ENCODE assay signal across 13 cellular contexts in the genomic region with DNA sequence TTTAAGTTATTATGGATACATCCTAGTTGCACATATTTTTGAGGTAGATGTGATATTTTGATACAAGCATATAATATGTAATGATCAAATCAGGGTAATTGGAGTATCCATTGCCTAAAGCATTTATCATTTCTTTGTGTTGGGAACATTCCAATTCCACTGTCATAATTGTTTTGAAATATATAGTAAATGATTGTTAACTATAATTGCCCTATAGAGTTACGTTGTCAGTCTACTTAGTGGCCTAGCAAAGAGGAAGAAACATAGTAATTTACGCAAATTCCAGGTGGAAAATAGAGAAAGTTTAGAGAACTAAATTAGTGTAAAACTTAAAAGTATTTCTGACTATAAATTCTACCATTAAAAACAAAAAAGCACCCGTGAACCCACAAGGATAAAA. TPM values are rescaled to one million over a fixed set of nuclear protein-coding genes. Genes with fewer than 3 reads are reported as not detected.
DNase-seq lines count a peak whose midpoint lies in the region; ATAC-seq and TF ChIP-seq lines count a peak whose summit lies in the region.
"Had no signal": no experiment of that assay in that cellular context is flagged by ENCODE, and none has a peak within 500 bp of the region (broad histone marks: within the 10 kb centered on the region; RNA-seq: fewer than 3 reads in every experiment).

No MANE protein-coding gene starts in this region.

- intact Hi-C loops in CD8-positive, alpha-beta T cell (cut with DNase I, micrococcal nuclease), result loop anchor here (1.0 to 5.0 kb wide), 2 partner anchors 107 to 109 kb away; no protein-coding TSS in a partner anchor
- intact Hi-C loops in mucosa of descending colon (cut with DNase I, micrococcal nuclease), result loop anchor here in 1 of 2 donors (10.0 kb wide), 1 partner anchor 731 kb away; no protein-coding TSS in a partner anchor

- no peaks in the 10 kb centered on the region for H3K9me3 Mint-ChIP-seq in activated CD8-positive, alpha-beta memory T cell treated with anti-CD3 and anti-CD28 coated beads, Interleukin-2, amount 10 ng/mL, durations not matched to agents 7 days and 5 days (ENCODE audit: low read depth)
- no peaks in the 10 kb centered on the region for H3K9me3 Mint-ChIP-seq in CD8-positive, alpha-beta T cell

- no peaks in the 10 kb centered on the region for H3K27me3 Mint-ChIP-seq in activated CD8-positive, alpha-beta memory T cell treated with anti-CD3 and anti-CD28 coated beads, Interleukin-2, amount 10 ng/mL, durations not matched to agents 7 days and 5 days
- no peaks in the 10 kb centered on the region for H3K27me3 Mint-ChIP-seq in CD8-positive, alpha-beta T cell (ENCODE audit: low read depth)
- H3K27me3 Mint-ChIP-seq in T-helper 17 cell, result no peaks in the 10 kb centered on the region

- TF ChIP-seq CTCF in CD8-positive, alpha-beta T cell (IDR thresholded peaks at IDR 0.05), result no peak
- no peak for TF ChIP-seq CTCF in mucosa of descending colon (IDR thresholded peaks at IDR 0.05)

- no peak overlapping the region for H3K4me3 ChIP-seq in CD8-positive, alpha-beta T cell (ENCODE audit: low read depth, low read length)
- no peak overlapping the region for H3K4me3 ChIP-seq in mucosa of descending colon
- H3K4me3 ChIP-seq: BLaER1 treated with 17β-estradiol and CSF1 and Interleukin-3, amounts not matched to agents 10 nM and 100 nM; GM23248; HAP-1; SK-N-MC had no signal

- no peak overlapping the region for H3K27ac ChIP-seq in CD8-positive, alpha-beta T cell (ENCODE audit: low read depth, low read length)
- no peak overlapping the region for H3K27ac ChIP-seq in caudate nucleus (ENCODE audit: low read depth, low read length)
- H3K27ac ChIP-seq: BLaER1 treated with 17β-estradiol and CSF1 and Interleukin-3, amounts not matched to agents 10 nM and 100 nM; GM23248; SK-N-MC had no signal

- POLR2A ChIA-PET in CD8-positive, alpha-beta T cell (lab: Charles Lee), result no interaction called here

- H3K4me1 Mint-ChIP-seq in activated CD8-positive, alpha-beta memory T cell treated with anti-CD3 and anti-CD28 coated beads, Interleukin-2, amount 10 ng/mL, durations not matched to agents 7 days and 5 days, result peaks cover 21% of the 10 kb centered on the region
- H3K4me1 Mint-ChIP-seq in CD8-positive, alpha-beta T cell (ENCODE audit: low read depth), result peaks cover 36% of the 10 kb centered on the region
- peaks cover 12% of the 10 kb centered on the region for H3K4me1 Mint-ChIP-seq in T-helper 17 cell

- ATAC-seq in activated CD8-positive, alpha-beta memory T cell treated with anti-CD3 and anti-CD28 coated beads, Interleukin-2, amount 10 ng/mL, durations not matched to agents 7 days and 5 days, result no peak
- no peak for ATAC-seq in CD8-positive, alpha-beta T cell
- no peak for ATAC-seq in T-helper 17 cell
- ATAC-seq in mucosa of descending colon, result peak; percentile 64
- ATAC-seq in left lobe of liver, result no peak

- peaks cover 32% of the 10 kb centered on the region for H3K36me3 Mint-ChIP-seq in activated CD8-positive, alpha-beta memory T cell treated with anti-CD3 and anti-CD28 coated beads, Interleukin-2, amount 10 ng/mL, durations not matched to agents 7 days and 5 days
- peaks cover 74% of the 10 kb centered on the region for H3K36me3 Mint-ChIP-seq in CD8-positive, alpha-beta T cell
- H3K36me3 Mint-ChIP-seq in T-helper 17 cell (ENCODE audit: low read depth), result peaks cover 4% of the 10 kb centered on the region

- H3K27ac Mint-ChIP-seq in activated CD8-positive, alpha-beta memory T cell treated with anti-CD3 and anti-CD28 coated beads, Interleukin-2, amount 10 ng/mL, durations not matched to agents 7 days and 5 days, result peak overlapping the region; percentile 66
- H3K27ac Mint-ChIP-seq in CD8-positive, alpha-beta T cell, result peak overlapping the region; percentile 75
- H3K27ac Mint-ChIP-seq in T-helper 17 cell, result peak overlapping the region; percentile 80

- DNase-seq in activated CD8-positive, alpha-beta memory T cell treated with anti-CD3 and anti-CD28 coated beads, Interleukin-2, amount 10 ng/mL, durations not matched to agents 7 days and 5 days, result no peak
- no peak for DNase-seq in activated CD8-positive, alpha-beta memory T cell treated with anti-CD3 and anti-CD28 coated beads, Interleukin-2, amount 50 U/mL, for 48 hours
- DNase-seq in CD8-positive, alpha-beta T cell, result no peak
- DNase-seq in T-helper 17 cell (no peak), mucosa of descending colon (no peak), dermis blood vessel endothelial cell (no peak), left lobe of liver (ENCODE audit: low spot score) (no peak), caudate nucleus (lab: John Stamatoyannopoulos, UW) (no peak)

- H3K27me3 ChIP-seq in CD8-positive, alpha-beta T cell (ENCODE audit: insufficient read depth, low read length), result no peaks in the 10 kb centered on the region
- H3K27me3 ChIP-seq: BLaER1 treated with 17β-estradiol and CSF1 and Interleukin-3, amounts not matched to agents 10 nM and 100 nM had no signal

- no peaks in the 10 kb centered on the region for H3K9me3 ChIP-seq in CD8-positive, alpha-beta T cell (ENCODE audit: low read length)
- H3K9me3 ChIP-seq in T-helper 17 cell (ENCODE audit: control insufficient read depth, low read length, poor library complexity, severe bottlenecking) (no peaks in the 10 kb centered on the region), mucosa of descending colon (no peaks in the 10 kb centered on the region)
- H3K9me3 ChIP-seq: BLaER1 treated with 17β-estradiol and CSF1 and Interleukin-3, amounts not matched to agents 10 nM and 100 nM; Caco-2; HAP-1 had no signal

- H3K36me3 ChIP-seq in CD8-positive, alpha-beta T cell (ENCODE audit: insufficient read depth, low read length), result peaks cover 8% of the 10 kb centered on the region
- H3K36me3 ChIP-seq in mucosa of descending colon (ENCODE audit: low read depth), result no peaks in the 10 kb centered on the region

- H3K4me3 Mint-ChIP-seq in activated CD8-positive, alpha-beta memory T cell treated with anti-CD3 and anti-CD28 coated beads, Interleukin-2, amount 10 ng/mL, durations not matched to agents 7 days and 5 days, result no peak overlapping the region
- H3K4me3 Mint-ChIP-seq in CD8-positive, alpha-beta T cell, result no peak overlapping the region
- H3K4me3 Mint-ChIP-seq in T-helper 17 cell, result no peak overlapping the region

- no peaks in the 10 kb centered on the region for H3K4me1 ChIP-seq in CD8-positive, alpha-beta T cell (ENCODE audit: insufficient read depth, low read length)
- peaks cover 12% of the 10 kb centered on the region for H3K4me1 ChIP-seq in mucosa of descending colon (ENCODE audit: low read depth)
- H3K4me1 ChIP-seq: Caco-2, HAP-1 had no signal

- CTCF ChIA-PET in activated CD8-positive, alpha-beta memory T cell treated with anti-CD3 and anti-CD28 coated beads, Interleukin-2, amount 10 ng/mL, durations not matched to agents 7 days and 5 days (lab: Charles Lee), result interaction anchor here (0.9 to 3.5 kb wide), 7 partner anchors 9 to 425 kb away, joined by 3 to 12 read pairs (median 5); no protein-coding TSS in a partner anchor
- CTCF ChIA-PET in CD8-positive, alpha-beta T cell (lab: Charles Lee), result interaction anchor here (0.9 to 14.8 kb wide), 5 partner anchors 10 to 423 kb away, joined by 3 to 400 read pairs (median 12); partner anchors contain the start of gene NXPE3

RNA-seq across cellular contexts. Expression of gene NXPE3, which starts 24.9 kb away (rescaled TPM):
- total RNA-seq in activated CD8-positive, alpha-beta memory T cell treated with anti-CD3 and anti-CD28 coated beads, Interleukin-2, amount 10 ng/mL, durations not matched to agents 7 days and 5 days, result 10 to 100 TPM; 19.6 to 20.4 TPM
- total RNA-seq in CD8-positive, alpha-beta T cell, result 10 to 100 TPM; 39.8 to 40.3 TPM
- total RNA-seq in T-helper 17 cell (10 to 100 TPM; 30.6 to 31.7 TPM), mucosa of descending colon (10 to 100 TPM in 1 of 3 donors, 1 to 10 TPM in 2; 1.7 to 15.1 (median 3.8) TPM), dermis blood vessel endothelial cell (5.1 and 13.5 TPM in 2 replicates), left lobe of liver (1.3 TPM)

RNA-seq across cellular contexts. Expression of gene NFKBIZ, which starts 45.4 kb away (rescaled TPM):
- 10 to 100 TPM; 51.3 to 65.1 TPM for total RNA-seq in activated CD8-positive, alpha-beta memory T cell treated with anti-CD3 and anti-CD28 coated beads, Interleukin-2, amount 10 ng/mL, durations not matched to agents 7 days and 5 days
- total RNA-seq in CD8-positive, alpha-beta T cell, result 100 to 1,000 TPM; 460 to 477 TPM
- 100 to 1,000 TPM; 682 to 814 TPM for total RNA-seq in T-helper 17 cell
- total RNA-seq in mucosa of descending colon, result 10 to 100 TPM; 85.0 to 97.5 (median 91.5) TPM
- total RNA-seq in dermis blood vessel endothelial cell, result 15.2 and 31.8 TPM in 2 replicates
- 29.7 TPM for total RNA-seq in left lobe of liver

Comparison
In these comparisons a context has a peak if more than half of its experiments do, and no peak if none do; other contexts are left out.
1. RNA of gene NFKBIZ, which starts 45.4 kb away (total RNA-seq): 682 to 814 TPM in T-helper 17 cell and 460 to 477 TPM in CD8-positive, alpha-beta T cell; 85.0 to 97.5 TPM in mucosa of descending colon, 51.3 to 65.1 TPM in activated CD8-positive, alpha-beta memory T cell treated with anti-CD3 and anti-CD28 coated beads, Interleukin-2, amount 10 ng/mL, durations not matched to agents 7 days and 5 days, 15.2 to 31.8 TPM in dermis blood vessel endothelial cell and 29.7 TPM in left lobe of liver (single experiment); every median in the first group is over 4 times any median in the second.
2. Peak in every context shown above with its lines, with median percentiles within 50 percentile points of each other: H3K27ac Mint-ChIP-seq.